ENCODE assay signal across 16 cellular contexts in the genomic region with DNA sequence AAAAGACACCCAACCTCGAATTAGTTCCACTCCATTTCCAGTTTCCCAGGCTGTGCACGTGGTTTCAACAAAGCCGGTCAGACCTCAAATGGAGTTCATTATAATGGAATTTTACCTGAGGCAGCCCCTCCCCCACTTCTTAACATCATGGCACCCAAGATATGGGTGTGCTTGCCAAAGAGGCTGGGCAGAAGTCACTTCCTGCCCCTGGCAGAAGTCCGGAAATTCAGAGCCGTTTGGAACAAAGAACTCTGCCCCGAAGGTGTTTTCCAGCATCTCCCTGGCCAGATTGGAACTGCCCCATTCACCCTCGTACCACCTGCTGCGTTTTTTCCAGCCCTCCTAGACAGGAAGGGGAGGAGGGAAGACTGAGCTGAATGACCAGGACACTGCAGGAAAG. TPM values are rescaled to one million over a fixed set of nuclear protein-coding genes. Genes with fewer than 3 reads are reported as not detected.
DNase-seq lines count a peak whose midpoint lies in the region; ATAC-seq, FAIRE-seq and TF ChIP-seq lines count a peak whose summit lies in the region.
"Had no signal": no experiment of that assay in that cellular context is flagged by ENCODE, and none has a peak within 500 bp of the region (broad histone marks: within the 10 kb centered on the region; RNA-seq: fewer than 3 reads in every experiment).

No MANE protein-coding gene starts in this region.

- no peaks in the 10 kb centered on the region for H3K27me3 Mint-ChIP-seq in activated CD8-positive, alpha-beta T cell treated with anti-CD3 and anti-CD28 coated beads, Interleukin-2, amount 10 ng/mL, durations not matched to agents 7 days and 5 days (ENCODE audit: low read depth)
- H3K27me3 Mint-ChIP-seq in activated CD8-positive, alpha-beta T cell treated with anti-CD3 and anti-CD28 coated beads for 36 hours: peaks cover 4% of the 10 kb centered on the region

- H3K36me3 ChIP-seq in PC-9 (ENCODE audit: low read depth) (peaks cover 4% of the 10 kb centered on the region; the same call in 1 of the 2 replicates), endothelial cell of umbilical vein (ENCODE audit: control insufficient read depth in 2 of 2, extremely low read depth in 1 of 2, insufficient read depth in 2 of 2, low read length in 2 of 2) (no peaks in the 10 kb centered on the region), transverse colon (no peaks in the 10 kb centered on the region)

- H3K9me3 Mint-ChIP-seq in activated CD8-positive, alpha-beta T cell treated with anti-CD3 and anti-CD28 coated beads, Interleukin-2, amount 10 ng/mL, durations not matched to agents 7 days and 5 days (ENCODE audit: insufficient read depth): no peaks in the 10 kb centered on the region
- H3K9me3 Mint-ChIP-seq in activated CD8-positive, alpha-beta T cell treated with anti-CD3 and anti-CD28 coated beads for 36 hours: no peaks in the 10 kb centered on the region

- peaks cover 92% of the 10 kb centered on the region for H3K4me1 Mint-ChIP-seq in activated CD8-positive, alpha-beta T cell treated with anti-CD3 and anti-CD28 coated beads, Interleukin-2, amount 10 ng/mL, durations not matched to agents 7 days and 5 days (ENCODE audit: low read depth)
- H3K4me1 Mint-ChIP-seq in activated CD8-positive, alpha-beta T cell treated with anti-CD3 and anti-CD28 coated beads for 36 hours (ENCODE audit: low read depth): peaks cover 63% of the 10 kb centered on the region

- peaks cover 38% of the 10 kb centered on the region for H3F3A ChIP-seq in PC-9 (ENCODE audit: insufficient read depth, low read depth)

- TF ChIP-seq CTCF in activated CD8-positive, alpha-beta T cell treated with anti-CD3 and anti-CD28 coated beads for 36 hours (IDR thresholded peaks at IDR 0.05): no peak
- TF ChIP-seq CTCF in PC-9 (conservative IDR thresholded peaks at IDR 0.05): no peak
- TF ChIP-seq CTCF in endothelial cell of umbilical vein (IDR thresholded peaks at IDR 0.05; ENCODE audit: extremely low read depth in 1 of 2, insufficient read depth in 1 of 2, low read depth in 1 of 2, low read length in 2 of 2): no peak
- TF ChIP-seq CTCF in transverse colon (IDR thresholded peaks at IDR 0.05): no peak

- 43% methylated on average over 8 of the region's 8 CpGs; no CpG with 5 or more reads in 1 of the 2 donors for WGBS in transverse colon (ENCODE audit: low coverage in 1 of 2), 2 donors

- in situ Hi-C loops in transverse colon (cut with MboI; ENCODE audit: low pct_ligation_motif_present in 1 of 4, low pct_unique_long_range_greater_than_20kb in 1 of 4, low sequenced_read_pairs in 3 of 4): no loop called here

- CTCF ChIA-PET in activated CD8-positive, alpha-beta T cell treated with anti-CD3 and anti-CD28 coated beads, Interleukin-2, amount 10 ng/mL, durations not matched to agents 7 days and 5 days (lab: Charles Lee): interaction anchor here (1.6 to 7.7 kb wide), 4 partner anchors 9 to 178 kb away, joined by 3 to 55 read pairs (median 18); a partner anchor contains a TSS
- CTCF ChIA-PET in activated CD8-positive, alpha-beta T cell treated with anti-CD3 and anti-CD28 coated beads for 36 hours (lab: Charles Lee): interaction anchor here (1.0 to 3.9 kb wide), 4 partner anchors 11 to 154 kb away, joined by 3 to 19 read pairs (median 6); a partner anchor contains a TSS
- CTCF ChIA-PET in PC-9 (lab: Charles Lee): interaction anchor here (0.6 to 1.0 kb wide), 5 partner anchors 53 to 1037 kb away, joined by 3 to 4 read pairs (median 3); no protein-coding TSS in a partner anchor
- CTCF ChIA-PET in endothelial cell of umbilical vein (lab: Charles Lee): interaction anchor here (1.1 to 1.3 kb wide), 2 partner anchors 8 to 53 kb away, joined by 4 to 5 read pairs; a partner anchor contains a TSS

- no peaks in the 10 kb centered on the region for H3K9me1 ChIP-seq in endothelial cell of umbilical vein (replicated peaks; ENCODE audit: control insufficient read depth, extremely low read depth, insufficient read depth, low read length)

- intact Hi-C loops in activated CD8-positive, alpha-beta T cell treated with anti-CD3 and anti-CD28 coated beads for 36 hours (cut with micrococcal nuclease): no loop called here
- intact Hi-C loops in PC-9 (cut with micrococcal nuclease; ENCODE audit: unreplicated experiment): no loop called here
- intact Hi-C loops in endothelial cell of umbilical vein (cut with micrococcal nuclease): no loop called here
- intact Hi-C loops in transverse colon (cut with DNase I; ENCODE audit: low total_unique reads): no loop called here

- no peak for TF ChIP-seq EP300 in transverse colon (IDR thresholded peaks at IDR 0.05; ENCODE audit: low read depth)

- dilution Hi-C loops in endothelial cell of umbilical vein (cut with MboI; ENCODE audit: extremely low pct_ligation_motif_present, low sequenced_read_pairs): no loop called here

- H3K27ac ChIP-seq in PC-9 (peak overlapping the region; percentile 67), endothelial cell of umbilical vein (ENCODE audit: insufficient read depth, low read depth, low read length) (no peak overlapping the region), transverse colon (peak overlapping the region; percentile 64 to 70 (median 67))

- peaks cover 36% of the 10 kb centered on the region for H3K79me2 ChIP-seq in PC-9 (ENCODE audit: low read depth)
- H3K79me2 ChIP-seq in endothelial cell of umbilical vein (ENCODE audit: control insufficient read depth, insufficient read depth, low read length): no peaks in the 10 kb centered on the region

- H3K9ac ChIP-seq in endothelial cell of umbilical vein (replicated peaks; ENCODE audit: extremely low read depth, insufficient read depth, low read length): no peak overlapping the region

- H3K4me3 ChIP-seq in PC-9 (0 out of 2 replicates have a peak overlapping the region, but pooled peaks have one; percentile 22), endothelial cell of umbilical vein (replicated peaks in 1 of 3; ENCODE audit: insufficient read depth in 1 of 3, low read depth in 1 of 3, low read length in 3 of 3) (no peak overlapping the region), transverse colon (no peak overlapping the region)

- peak; percentile 26 for FAIRE-seq in endothelial cell of umbilical vein (lab: Jason Lieb, UNC)
- FAIRE-seq: G401.6 had no signal

- no peak for TF ChIP-seq POLR2A in endothelial cell of umbilical vein (IDR thresholded peaks at IDR 0.05; ENCODE audit: low read depth, low read length)
- TF ChIP-seq POLR2A in transverse colon (IDR thresholded peaks at IDR 0.05): no peak

- H3K36me3 Mint-ChIP-seq in activated CD8-positive, alpha-beta T cell treated with anti-CD3 and anti-CD28 coated beads, Interleukin-2, amount 10 ng/mL, durations not matched to agents 7 days and 5 days (ENCODE audit: low read depth): peaks cover 47% of the 10 kb centered on the region
- H3K36me3 Mint-ChIP-seq in activated CD8-positive, alpha-beta T cell treated with anti-CD3 and anti-CD28 coated beads for 36 hours (ENCODE audit: low read depth): peaks cover 80% of the 10 kb centered on the region

- POLR2A ChIA-PET in activated CD8-positive, alpha-beta T cell treated with anti-CD3 and anti-CD28 coated beads, Interleukin-2, amount 10 ng/mL, durations not matched to agents 7 days and 5 days (lab: Charles Lee): no interaction called here
- POLR2A ChIA-PET in activated CD8-positive, alpha-beta T cell treated with anti-CD3 and anti-CD28 coated beads for 36 hours (lab: Charles Lee): interaction anchor here (0.8 to 2.8 kb wide), 3 partner anchors 9 to 303 kb away, joined by 3 to 6 read pairs (median 4); no protein-coding TSS in a partner anchor
- POLR2A ChIA-PET in PC-9 (lab: Charles Lee; ENCODE audit: unreplicated experiment) (interaction anchor here (0.7 kb wide), 1 partner anchor 9 kb away, joined by 6 read pairs; no protein-coding TSS in a partner anchor), endothelial cell of umbilical vein (lab: Charles Lee) (no interaction called here)

- BruUV-seq in PC-9 (replicated peaks; lab: Mats Ljungman, UMichigan) (no TSS peak), endothelial cell of umbilical vein (replicated peaks; lab: Mats Ljungman, UMichigan) (no TSS peak)

- no peak for ATAC-seq in activated CD8-positive, alpha-beta T cell treated with anti-CD3 and anti-CD28 coated beads, Interleukin-2, amount 10 ng/mL, durations not matched to agents 7 days and 5 days
- ATAC-seq in activated CD8-positive, alpha-beta T cell treated with anti-CD3 and anti-CD28 coated beads for 36 hours: no peak
- no peak for ATAC-seq in HG03378 (IDR thresholded peaks at IDR 0.05; ENCODE audit: unreplicated experiment)

- H3K9me2 ChIP-seq in PC-9 (ENCODE audit: insufficient read depth): no peaks in the 10 kb centered on the region

- no peaks in the 10 kb centered on the region for H4K20me1 ChIP-seq in PC-9 (ENCODE audit: insufficient read depth)
- H4K20me1 ChIP-seq in endothelial cell of umbilical vein (replicated peaks; ENCODE audit: control insufficient read depth, extremely low read depth, insufficient read depth, low read length): no peaks in the 10 kb centered on the region

- H3K4me3 Mint-ChIP-seq in activated CD8-positive, alpha-beta T cell treated with anti-CD3 and anti-CD28 coated beads, Interleukin-2, amount 10 ng/mL, durations not matched to agents 7 days and 5 days: no peak overlapping the region
- no peak overlapping the region for H3K4me3 Mint-ChIP-seq in activated CD8-positive, alpha-beta T cell treated with anti-CD3 and anti-CD28 coated beads for 36 hours

- no peaks in the 10 kb centered on the region for H3K9me3 ChIP-seq in PC-9 (ENCODE audit: insufficient read depth, low read depth)
- no peaks in the 10 kb centered on the region for H3K9me3 ChIP-seq in endothelial cell of umbilical vein (replicated peaks; ENCODE audit: control insufficient read depth, insufficient read depth, low read length)
- H3K9me3 ChIP-seq in transverse colon: no peaks in the 10 kb centered on the region

- peak overlapping the region; percentile 62 for H3K4me2 ChIP-seq in PC-9
- no peak overlapping the region for H3K4me2 ChIP-seq in endothelial cell of umbilical vein (ENCODE audit: insufficient read depth, low read length)

- H3K4me1 ChIP-seq in PC-9 (replicated peaks; ENCODE audit: insufficient read depth) (peaks cover 49% of the 10 kb centered on the region), endothelial cell of umbilical vein (ENCODE audit: control insufficient read depth, extremely low read depth, insufficient read depth, low read length) (peaks cover 7% of the 10 kb centered on the region), transverse colon (peaks cover 6 to 75% (median 51%) of the 10 kb centered on the region in 4 donors)

- no peaks in the 10 kb centered on the region for H3K27me3 ChIP-seq in PC-9 (ENCODE audit: insufficient read depth, low read depth)
- H3K27me3 ChIP-seq in endothelial cell of umbilical vein (ENCODE audit: control insufficient read depth in 2 of 2, insufficient read depth in 2 of 2, low read length in 2 of 2): peaks cover 0 to 2% of the 10 kb centered on the region in 2 experiments
- H3K27me3 ChIP-seq in transverse colon: no peaks in the 10 kb centered on the region

- DNase-seq in activated CD8-positive, alpha-beta T cell treated with anti-CD3 and anti-CD28 coated beads, Interleukin-2, amount 10 ng/mL, durations not matched to agents 7 days and 5 days: no peak
- DNase-seq in activated CD8-positive, alpha-beta T cell treated with anti-CD3 and anti-CD28 coated beads for 36 hours: no peak
- DNase-seq in PC-9: peak; percentile 86 to 89
- peak; percentile 19 for DNase-seq in endothelial cell of umbilical vein (ENCODE audit: low read depth, low spot score)
- peak; percentile 65 for DNase-seq in transverse colon
- DNase-seq in D341Med (ENCODE audit: low spot score): no peak
- DNase-seq in foreskin melanocyte: no peak
- DNase-seq: activated CD4-positive, alpha-beta T cell treated with anti-CD3 and anti-CD28 coated beads for 1 hour; activated effector memory CD4-positive, alpha-beta T cell treated with anti-CD3 and anti-CD28 coated beads, Interleukin-2, amount 50 U/mL, for 16 hours; AML-193; hippocampal formation; NCI-H524; stimulated activated naive CD4-positive, alpha-beta T cell had no signal

- 0 out of 2 replicates have a peak overlapping the region, but pooled peaks have one; percentile 49 for H2AFZ ChIP-seq in PC-9
- H2AFZ ChIP-seq in endothelial cell of umbilical vein (ENCODE audit: low read depth, low read length): no peak overlapping the region

- H3K27ac Mint-ChIP-seq in activated CD8-positive, alpha-beta T cell treated with anti-CD3 and anti-CD28 coated beads, Interleukin-2, amount 10 ng/mL, durations not matched to agents 7 days and 5 days: peak overlapping the region; percentile 17
- H3K27ac Mint-ChIP-seq in activated CD8-positive, alpha-beta T cell treated with anti-CD3 and anti-CD28 coated beads for 36 hours: no peak overlapping the region

RNA-seq across cellular contexts. Expression of a gene that starts 8.2 kb away (rescaled TPM):
- total RNA-seq in activated CD8-positive, alpha-beta T cell treated with anti-CD3 and anti-CD28 coated beads, Interleukin-2, amount 10 ng/mL, durations not matched to agents 7 days and 5 days: 10 to 100 TPM; 13.2 to 14.5 TPM
- total RNA-seq in activated CD8-positive, alpha-beta T cell treated with anti-CD3 and anti-CD28 coated beads for 36 hours: 10 to 100 TPM; 84.6 to 86.4 TPM
- total RNA-seq in PC-9 (2021) (7.5 and 12.3 TPM in 2 replicates), endothelial cell of umbilical vein (0.48 and 0.73 TPM in 2 replicates), transverse colon (100 to 1,000 TPM in 2 of 4 donors, 10 to 100 TPM in 2; 62.3 to 191 (median 117) TPM)
- polyA plus RNA-seq in endothelial cell of umbilical vein: 0.81 and 0.91 TPM in 2 replicates
- polyA plus RNA-seq in endothelial cell of umbilical vein (2011; cell fraction: cytosol; rRNA removed): 0.72 and 0.88 TPM in 2 replicates
- 0.41 and 0.46 TPM in 2 replicates for polyA plus RNA-seq in endothelial cell of umbilical vein (2011; cell fraction: nucleus; rRNA removed)
- polyA plus RNA-seq in endothelial cell of umbilical vein (2012): 0.80 and 1.2 TPM in 2 replicates
- 1.3 and 2.8 TPM in 2 replicates for polyA minus RNA-seq in endothelial cell of umbilical vein
- 4.9 TPM for polyA minus RNA-seq in endothelial cell of umbilical vein (2011; cell fraction: cytosol; rRNA and poly(A)+ RNA removed)
- polyA minus RNA-seq in endothelial cell of umbilical vein (2011; cell fraction: nucleus; rRNA and poly(A)+ RNA removed): 0.43 and 0.77 TPM in 2 replicates
- total RNA-seq: lung microvascular endothelial cell had no signal

Comparison
In these comparisons a context has a peak if more than half of its experiments do, and no peak if none do; other contexts are left out.
1. POLR2A ChIA-PET loops: an anchor here in activated CD8-positive, alpha-beta T cell treated with anti-CD3 and anti-CD28 coated beads for 36 hours (0.8 to 2.8 kb wide) and PC-9 (0.7 kb wide); none called in activated CD8-positive, alpha-beta T cell treated with anti-CD3 and anti-CD28 coated beads, Interleukin-2, amount 10 ng/mL, durations not matched to agents 7 days and 5 days and endothelial cell of umbilical vein.
2. DNase-seq: peak in PC-9 (2 of 2), endothelial cell of umbilical vein (single experiment) and transverse colon (single experiment); none in activated CD8-positive, alpha-beta T cell treated with anti-CD3 and anti-CD28 coated beads, Interleukin-2, amount 10 ng/mL, durations not matched to agents 7 days and 5 days (single experiment), activated CD8-positive, alpha-beta T cell treated with anti-CD3 and anti-CD28 coated beads for 36 hours (single experiment), D341Med (single experiment) and foreskin melanocyte (single experiment).